ENCODE assay signal across 8 cellular contexts in the genomic region with DNA sequence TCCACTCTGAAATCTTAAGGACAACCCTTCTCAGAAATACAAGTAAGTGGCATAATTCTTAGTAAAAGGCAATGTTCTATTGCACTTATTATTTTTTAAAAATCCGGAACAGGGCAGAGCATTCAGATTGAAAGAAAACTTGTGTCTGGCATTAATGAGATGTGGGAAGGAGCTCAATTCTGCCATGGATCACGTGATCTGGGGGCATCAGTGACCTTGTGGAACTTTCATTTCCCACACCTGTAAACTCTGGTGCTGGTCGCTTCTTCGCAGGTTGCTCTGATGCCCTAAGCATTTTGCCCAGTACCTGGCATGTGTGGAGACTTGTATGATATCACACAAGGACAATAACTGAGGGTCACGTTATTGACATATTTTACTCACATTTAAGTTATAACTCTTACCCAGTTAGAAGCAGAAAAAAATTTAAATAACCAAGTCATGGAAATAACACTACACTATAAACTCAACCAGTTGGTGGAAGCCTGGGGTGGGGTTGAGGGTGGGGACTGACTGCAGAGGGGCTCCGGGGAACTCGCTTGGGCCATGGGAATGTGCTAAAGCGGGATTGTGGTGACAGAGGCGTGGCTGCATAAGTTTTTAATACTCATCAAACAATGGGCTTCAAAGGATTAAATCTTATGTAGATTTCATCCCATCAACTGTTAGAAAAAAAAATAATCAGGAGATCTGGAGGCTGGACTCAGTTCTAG. TPM values are rescaled to one million over a fixed set of nuclear protein-coding genes. Genes with fewer than 3 reads are reported as not detected.
A peak's percentile ranks its signal among the peaks of the same experiment; 100 is the strongest.
DNase-seq lines count a peak whose midpoint lies in the region; ATAC-seq and TF ChIP-seq lines count a peak whose summit lies in the region.

No MANE protein-coding gene starts in this region.

- H3K9me2 ChIP-seq in GM23338 (ENCODE audit: insufficient read depth) = no peaks in the 10 kb centered on the region

- TF ChIP-seq CTCF in Peyer's patch (IDR thresholded peaks at IDR 0.05) = no peak
- no peak for TF ChIP-seq CTCF in stomach (IDR thresholded peaks at IDR 0.05)
- no peak for TF ChIP-seq CTCF in GM23338 (conservative IDR thresholded peaks at IDR 0.05; ENCODE audit: low read depth in 2 of 2)

- peak overlapping the region; percentile 76 to 93 (median 83) for H3K27ac ChIP-seq in Peyer's patch
- H3K27ac ChIP-seq in epithelial cell of prostate = peak overlapping the region; percentile 67
- peak overlapping the region in 4 of 5 donors; percentile 63 to 75 (median 66) for H3K27ac ChIP-seq in stomach
- H3K27ac ChIP-seq in GM23338 (ENCODE audit: low read depth) = no peak overlapping the region

- no peak overlapping the region for H3K4me2 ChIP-seq in GM23338

- no peaks in the 10 kb centered on the region for H3K9me3 ChIP-seq in Peyer's patch
- no peaks in the 10 kb centered on the region for H3K9me3 ChIP-seq in stomach

- DNase-seq in T-helper 2 cell treated with Interferon-gamma antibody and Interleukin-4, amounts not matched to agents 5 μg/mL and 100 μg/mL, for 36 hours (ENCODE audit: low spot score) = no peak
- no peak for DNase-seq in T-helper 2 cell
- DNase-seq in Peyer's patch = peak in 1 of 3 donors; percentile 46
- DNase-seq in epithelial cell of prostate (ENCODE audit: low read depth, low spot score) = no peak
- DNase-seq in stomach = no peak
- no peak for DNase-seq in NCI-H146 (lab: John Stamatoyannopoulos, UW)
- no peak for DNase-seq in GM23338 (ENCODE audit: low spot score)

- ATAC-seq in GM23338 (no peak), HG03108 (IDR thresholded peaks at IDR 0.05; ENCODE audit: unreplicated experiment) (no peak)

- peaks cover 52% of the 10 kb centered on the region for H3K36me3 Mint-ChIP-seq in T-helper 2 cell treated with Interferon-gamma antibody and Interleukin-4, amounts not matched to agents 5 μg/mL and 100 μg/mL, for 36 hours (ENCODE audit: low read depth)
- peaks cover 6% of the 10 kb centered on the region; the same call in 2 of the 3 replicates for H3K36me3 Mint-ChIP-seq in GM23338 (ENCODE audit: low read depth)

- no peaks in the 10 kb centered on the region for H3F3A ChIP-seq in GM23338 (replicated peaks; ENCODE audit: low read depth)

- TF ChIP-seq POLR2A in Peyer's patch (IDR thresholded peaks at IDR 0.05) (no peak), stomach (IDR thresholded peaks at IDR 0.05) (no peak)

- WGBS in stomach, 5 donors = 86 to 91% (median 90%) methylated on average over 9 of the region's 9 CpGs

- H2AFZ ChIP-seq in GM23338 = no peak overlapping the region

- peaks cover 6% of the 10 kb centered on the region for H3K9me3 Mint-ChIP-seq in T-helper 2 cell treated with Interferon-gamma antibody and Interleukin-4, amounts not matched to agents 5 μg/mL and 100 μg/mL, for 36 hours
- no peaks in the 10 kb centered on the region for H3K9me3 Mint-ChIP-seq in GM23338

- no peaks in the 10 kb centered on the region for H3K79me2 ChIP-seq in GM23338 (replicated peaks; ENCODE audit: insufficient read depth)

- TF ChIP-seq EP300 in stomach (IDR thresholded peaks at IDR 0.05) = no peak

- H3K27me3 ChIP-seq in Peyer's patch = no peaks in the 10 kb centered on the region
- H3K27me3 ChIP-seq in stomach = no peaks in the 10 kb centered on the region
- no peaks in the 10 kb centered on the region for H3K27me3 ChIP-seq in GM23338 (ENCODE audit: insufficient read depth)

- no peaks in the 10 kb centered on the region for H3K27me3 Mint-ChIP-seq in T-helper 2 cell treated with Interferon-gamma antibody and Interleukin-4, amounts not matched to agents 5 μg/mL and 100 μg/mL, for 36 hours (ENCODE audit: low read depth)
- peaks cover 7% of the 10 kb centered on the region for H3K27me3 Mint-ChIP-seq in GM23338 (ENCODE audit: insufficient read depth, low read depth, poor library complexity)

- H3K4me1 ChIP-seq in Peyer's patch (peaks cover 0 to 31% (median 10%) of the 10 kb centered on the region in 4 donors), stomach (peaks cover 3 to 18% (median 11%) of the 10 kb centered on the region in 4 donors), GM23338 (ENCODE audit: insufficient read depth) (no peaks in the 10 kb centered on the region)

- peaks cover 52% of the 10 kb centered on the region for H3K4me1 Mint-ChIP-seq in T-helper 2 cell treated with Interferon-gamma antibody and Interleukin-4, amounts not matched to agents 5 μg/mL and 100 μg/mL, for 36 hours (ENCODE audit: low read depth)
- no peaks in the 10 kb centered on the region for H3K4me1 Mint-ChIP-seq in GM23338

- no peaks in the 10 kb centered on the region for H4K20me1 ChIP-seq in GM23338 (replicated peaks; ENCODE audit: insufficient read depth)

- H3K4me3 Mint-ChIP-seq in T-helper 2 cell treated with Interferon-gamma antibody and Interleukin-4, amounts not matched to agents 5 μg/mL and 100 μg/mL, for 36 hours = peak overlapping the region; percentile 81
- H3K4me3 Mint-ChIP-seq in GM23338 = no peak overlapping the region

- H3K4me3 ChIP-seq in Peyer's patch (peak overlapping the region in 1 of 4 donors; percentile 13), stomach (no peak overlapping the region), GM23338 (no peak overlapping the region)

- H3K27ac Mint-ChIP-seq in T-helper 2 cell treated with Interferon-gamma antibody and Interleukin-4, amounts not matched to agents 5 μg/mL and 100 μg/mL, for 36 hours = peak overlapping the region; percentile 99
- no peak overlapping the region for H3K27ac Mint-ChIP-seq in GM23338

- H3K36me3 ChIP-seq in Peyer's patch = peaks cover 0 to 2% (median 0%) of the 10 kb centered on the region in 3 donors
- peaks cover 0 to 36% (median 28%) of the 10 kb centered on the region in 4 donors for H3K36me3 ChIP-seq in stomach
- H3K36me3 ChIP-seq in GM23338 (ENCODE audit: insufficient read depth) = no peaks in the 10 kb centered on the region; the same call in 1 of the 2 replicates

- intact Hi-C loops in stomach (cut with DNase I; ENCODE audit: low total_unique reads) = no loop called here

TF ChIP-seq in GM23338, 12 proteins besides CTCF, POLR2A, EP300 and RAD21 (continues in another document):
- TF ChIP-seq POLR2AphosphoS5 (IDR thresholded peaks at IDR 0.05; ENCODE audit: low read depth) (no peak), EZH2 (IDR thresholded peaks at IDR 0.05; ENCODE audit: low read depth, unreplicated experiment) (no peak), JUNB (IDR thresholded peaks at IDR 0.05; ENCODE audit: unreplicated experiment) (no peak)
- TF ChIP-seq, protein P1, sequence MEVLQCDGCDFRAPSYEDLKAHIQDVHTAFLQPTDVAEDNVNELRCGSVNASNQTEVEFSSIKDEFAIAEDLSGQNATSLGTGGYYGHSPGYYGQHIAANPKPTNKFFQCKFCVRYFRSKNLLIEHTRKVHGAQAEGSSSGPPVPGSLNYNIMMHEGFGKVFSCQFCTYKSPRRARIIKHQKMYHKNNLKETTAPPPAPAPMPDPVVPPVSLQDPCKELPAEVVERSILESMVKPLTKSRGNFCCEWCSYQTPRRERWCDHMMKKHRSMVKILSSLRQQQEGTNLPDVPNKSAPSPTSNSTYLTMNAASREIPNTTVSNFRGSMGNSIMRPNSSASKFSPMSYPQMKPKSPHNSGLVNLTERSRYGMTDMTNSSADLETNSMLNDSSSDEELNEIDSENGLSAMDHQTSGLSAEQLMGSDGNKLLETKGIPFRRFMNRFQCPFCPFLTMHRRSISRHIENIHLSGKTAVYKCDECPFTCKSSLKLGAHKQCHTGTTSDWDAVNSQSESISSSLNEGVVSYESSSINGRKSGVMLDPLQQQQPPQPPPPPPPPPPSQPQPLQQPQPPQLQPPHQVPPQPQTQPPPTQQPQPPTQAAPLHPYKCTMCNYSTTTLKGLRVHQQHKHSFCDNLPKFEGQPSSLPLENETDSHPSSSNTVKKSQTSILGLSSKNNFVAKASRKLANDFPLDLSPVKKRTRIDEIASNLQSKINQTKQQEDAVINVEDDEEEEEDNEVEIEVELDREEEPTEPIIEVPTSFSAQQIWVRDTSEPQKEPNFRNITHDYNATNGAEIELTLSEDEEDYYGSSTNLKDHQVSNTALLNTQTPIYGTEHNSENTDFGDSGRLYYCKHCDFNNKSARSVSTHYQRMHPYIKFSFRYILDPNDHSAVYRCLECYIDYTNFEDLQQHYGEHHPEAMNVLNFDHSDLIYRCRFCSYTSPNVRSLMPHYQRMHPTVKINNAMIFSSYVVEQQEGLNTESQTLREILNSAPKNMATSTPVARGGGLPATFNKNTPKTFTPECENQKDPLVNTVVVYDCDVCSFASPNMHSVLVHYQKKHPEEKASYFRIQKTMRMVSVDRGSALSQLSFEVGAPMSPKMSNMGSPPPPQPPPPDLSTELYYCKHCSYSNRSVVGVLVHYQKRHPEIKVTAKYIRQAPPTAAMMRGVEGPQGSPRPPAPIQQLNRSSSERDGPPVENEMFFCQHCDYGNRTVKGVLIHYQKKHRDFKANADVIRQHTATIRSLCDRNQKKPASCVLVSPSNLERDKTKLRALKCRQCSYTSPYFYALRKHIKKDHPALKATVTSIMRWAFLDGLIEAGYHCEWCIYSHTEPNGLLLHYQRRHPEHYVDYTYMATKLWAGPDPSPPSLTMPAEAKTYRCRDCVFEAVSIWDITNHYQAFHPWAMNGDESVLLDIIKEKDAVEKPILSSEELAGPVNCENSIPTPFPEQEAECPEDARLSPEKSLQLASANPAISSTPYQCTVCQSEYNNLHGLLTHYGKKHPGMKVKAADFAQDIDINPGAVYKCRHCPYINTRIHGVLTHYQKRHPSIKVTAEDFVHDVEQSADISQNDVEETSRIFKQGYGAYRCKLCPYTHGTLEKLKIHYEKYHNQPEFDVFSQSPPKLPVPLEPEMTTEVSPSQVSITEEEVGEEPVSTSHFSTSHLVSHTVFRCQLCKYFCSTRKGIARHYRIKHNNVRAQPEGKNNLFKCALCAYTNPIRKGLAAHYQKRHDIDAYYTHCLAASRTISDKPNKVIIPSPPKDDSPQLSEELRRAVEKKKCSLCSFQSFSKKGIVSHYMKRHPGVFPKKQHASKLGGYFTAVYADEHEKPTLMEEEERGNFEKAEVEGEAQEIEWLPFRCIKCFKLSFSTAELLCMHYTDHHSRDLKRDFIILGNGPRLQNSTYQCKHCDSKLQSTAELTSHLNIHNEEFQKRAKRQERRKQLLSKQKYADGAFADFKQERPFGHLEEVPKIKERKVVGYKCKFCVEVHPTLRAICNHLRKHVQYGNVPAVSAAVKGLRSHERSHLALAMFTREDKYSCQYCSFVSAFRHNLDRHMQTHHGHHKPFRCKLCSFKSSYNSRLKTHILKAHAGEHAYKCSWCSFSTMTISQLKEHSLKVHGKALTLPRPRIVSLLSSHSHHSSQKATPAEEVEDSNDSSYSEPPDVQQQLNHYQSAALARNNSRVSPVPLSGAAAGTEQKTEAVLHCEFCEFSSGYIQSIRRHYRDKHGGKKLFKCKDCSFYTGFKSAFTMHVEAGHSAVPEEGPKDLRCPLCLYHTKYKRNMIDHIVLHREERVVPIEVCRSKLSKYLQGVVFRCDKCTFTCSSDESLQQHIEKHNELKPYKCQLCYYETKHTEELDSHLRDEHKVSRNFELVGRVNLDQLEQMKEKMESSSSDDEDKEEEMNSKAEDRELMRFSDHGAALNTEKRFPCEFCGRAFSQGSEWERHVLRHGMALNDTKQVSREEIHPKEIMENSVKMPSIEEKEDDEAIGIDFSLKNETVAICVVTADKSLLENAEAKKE (CRISPR knock-in tag; IDR thresholded peaks at IDR 0.05) = no peak

RNA-seq across cellular contexts. Expression of a gene that starts 36.6 kb away (rescaled TPM):
- total RNA-seq in Peyer's patch = 10 to 100 TPM; 10.8 to 23.9 (median 16.5) TPM
- 10 to 100 TPM in 4 of 5 donors, 1 to 10 TPM in 1; 7.6 to 84.2 (median 27.8) TPM for total RNA-seq in stomach
- polyA plus RNA-seq in stomach = 10 to 100 TPM in 1 of 3 donors, 1 to 10 TPM in 2; 4.1 to 10.4 (median 5.2) TPM
- 7.9 and 8.9 TPM in 2 replicates for total RNA-seq in GM23338 (2014; rRNA removed; shearing (Covaris generic))
- 2.8 and 3.2 TPM in 2 replicates for polyA plus RNA-seq in GM23338 (2016; fragmentation: Nextera tagmentation; extraction: Ambion mirVana)
